ENCODE assay signal across 2 cellular contexts in the genomic region with DNA sequence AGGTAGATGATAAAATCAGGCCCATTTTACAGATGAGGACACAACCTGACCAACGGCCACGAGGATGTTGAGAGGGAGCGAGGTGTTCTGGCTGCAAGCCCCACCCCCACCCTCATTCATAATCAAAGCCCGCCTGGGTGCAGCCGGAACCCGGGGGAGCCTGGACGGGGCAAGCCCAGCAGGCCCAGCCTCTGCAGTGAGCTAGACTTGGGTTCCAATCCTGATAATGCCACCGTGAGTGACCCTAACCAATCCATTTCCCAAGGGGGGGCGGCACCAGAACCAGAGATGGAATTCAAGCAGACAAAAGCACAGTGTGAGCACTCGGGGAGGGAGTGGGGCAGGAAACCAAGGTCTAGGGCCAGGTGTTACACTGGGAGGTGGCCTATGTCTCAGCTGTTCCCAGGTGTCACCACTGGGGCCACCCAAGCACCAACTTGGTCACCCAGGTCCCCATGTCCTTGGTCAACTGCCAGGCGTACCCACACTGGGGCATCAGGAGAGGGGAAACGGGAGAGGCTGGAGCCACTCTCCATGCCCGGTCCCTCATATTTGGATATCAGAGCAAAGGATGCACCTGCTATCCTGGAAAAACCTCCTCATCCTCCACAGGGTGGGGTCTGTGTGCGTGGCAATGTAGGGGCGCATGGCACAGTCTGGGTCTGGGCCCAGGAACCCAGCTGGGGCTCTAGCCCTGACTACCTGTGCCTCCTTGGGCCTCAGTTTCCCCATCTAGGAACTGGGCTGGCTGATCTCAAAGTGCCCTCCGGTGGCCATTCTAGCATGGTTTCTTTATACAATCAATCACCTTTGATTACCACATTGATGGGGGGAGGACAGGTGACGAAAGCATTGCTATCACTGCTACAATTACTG.
TF ChIP-seq lines count a peak whose summit lies in the region.

No MANE protein-coding gene starts in this region.

TF ChIP-seq in A549, 52 proteins besides CTCF, POLR2A, EP300 and RAD21:
- TF ChIP-seq, protein P1, sequence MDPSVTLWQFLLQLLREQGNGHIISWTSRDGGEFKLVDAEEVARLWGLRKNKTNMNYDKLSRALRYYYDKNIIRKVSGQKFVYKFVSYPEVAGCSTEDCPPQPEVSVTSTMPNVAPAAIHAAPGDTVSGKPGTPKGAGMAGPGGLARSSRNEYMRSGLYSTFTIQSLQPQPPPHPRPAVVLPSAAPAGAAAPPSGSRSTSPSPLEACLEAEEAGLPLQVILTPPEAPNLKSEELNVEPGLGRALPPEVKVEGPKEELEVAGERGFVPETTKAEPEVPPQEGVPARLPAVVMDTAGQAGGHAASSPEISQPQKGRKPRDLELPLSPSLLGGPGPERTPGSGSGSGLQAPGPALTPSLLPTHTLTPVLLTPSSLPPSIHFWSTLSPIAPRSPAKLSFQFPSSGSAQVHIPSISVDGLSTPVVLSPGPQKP (IDR thresholded peaks at IDR 0.05; ENCODE audit: low read depth, low read length): no peak
- TF ChIP-seq CEBPB (IDR thresholded peaks at IDR 0.05) (no peak), RCOR1 (IDR thresholded peaks at IDR 0.05; ENCODE audit: low read depth, low read length) (no peak), NPAS2 (CRISPR knock-in tag; IDR thresholded peaks at IDR 0.05; ENCODE audit: borderline replicate concordance) (no peak), MAZ (IDR thresholded peaks at IDR 0.05; ENCODE audit: borderline replicate concordance, low read depth, low read length) (no peak), HEYL (CRISPR knock-in tag; IDR thresholded peaks at IDR 0.05) (no peak), NFE2L2 (conservative IDR thresholded peaks at IDR 0.05; ENCODE audit: low read length) (no peak), ZSCAN20 (CRISPR knock-in tag; IDR thresholded peaks at IDR 0.05) (no peak), CHD2 (IDR thresholded peaks at IDR 0.05; ENCODE audit: low read length, partially characterized antibody) (no peak), RNF2 (IDR thresholded peaks at IDR 0.05; ENCODE audit: borderline replicate concordance, low read depth) (no peak), PHF8 (IDR thresholded peaks at IDR 0.05; ENCODE audit: borderline replicate concordance, low read depth) (no peak), BCL3 (IDR thresholded peaks at IDR 0.05) (no peak), ZNF302 (CRISPR knock-in tag; IDR thresholded peaks at IDR 0.05) (no peak), TFCP2L1 (CRISPR knock-in tag; IDR thresholded peaks at IDR 0.05) (no peak), TP53 (CRISPR knock-in tag; IDR thresholded peaks at IDR 0.05) (no peak), CBX2 (IDR thresholded peaks at IDR 0.05; ENCODE audit: borderline replicate concordance, low read depth) (no peak), GATA3 (IDR thresholded peaks at IDR 0.05; ENCODE audit: borderline replicate concordance) (no peak)

TF ChIP-seq in HepG2, 621 proteins besides CTCF, POLR2A, EP300 and RAD21 (continued from another document):
- TF ChIP-seq PRDM10 (CRISPR knock-in tag; IDR thresholded peaks at IDR 0.05; ENCODE audit: low read depth) (no peak), ZBTB10 (CRISPR knock-in tag; IDR thresholded peaks at IDR 0.05; ENCODE audit: borderline replicate concordance) (no peak), ATF7-NPFF (CRISPR knock-in tag; IDR thresholded peaks at IDR 0.05; ENCODE audit: low read depth) (no peak), ZNF879 (CRISPR knock-in tag; IDR thresholded peaks at IDR 0.05) (no peak), STAG1 (CRISPR knock-in tag; IDR thresholded peaks at IDR 0.05) (peak; percentile 62), ZFP90 (CRISPR knock-in tag; IDR thresholded peaks at IDR 0.05; ENCODE audit: borderline replicate concordance) (no peak), YY1 (IDR thresholded peaks at IDR 0.05; ENCODE audit: insufficient read depth, insufficient replicate concordance, low read depth, low read length) (no peak), SETDB1 (CRISPR knock-in tag; IDR thresholded peaks at IDR 0.05; ENCODE audit: borderline replicate concordance) (no peak), TERF1 (CRISPR knock-in tag; IDR thresholded peaks at IDR 0.05) (no peak), CAMTA2 (CRISPR knock-in tag; IDR thresholded peaks at IDR 0.05; ENCODE audit: borderline replicate concordance) (no peak), PHF20 (CRISPR knock-in tag; IDR thresholded peaks at IDR 0.05) (no peak), NBN (conservative IDR thresholded peaks at IDR 0.05) (no peak), ZMYM3 (CRISPR knock-in tag; IDR thresholded peaks at IDR 0.05) (no peak), ZNF101 (CRISPR knock-in tag; IDR thresholded peaks at IDR 0.05; ENCODE audit: borderline replicate concordance, low read depth) (no peak), ZNF629 (CRISPR knock-in tag; conservative IDR thresholded peaks at IDR 0.05) (peak; percentile 79), KDM5B (CRISPR knock-in tag; IDR thresholded peaks at IDR 0.05; ENCODE audit: borderline replicate concordance) (no peak), ZNF256 (CRISPR knock-in tag; conservative IDR thresholded peaks at IDR 0.05) (no peak), ZC3H13 (CRISPR knock-in tag; IDR thresholded peaks at IDR 0.05) (0 out of 2 replicates have a peak, but pooled peaks have one; percentile 34)
- TF ChIP-seq, protein P2, sequence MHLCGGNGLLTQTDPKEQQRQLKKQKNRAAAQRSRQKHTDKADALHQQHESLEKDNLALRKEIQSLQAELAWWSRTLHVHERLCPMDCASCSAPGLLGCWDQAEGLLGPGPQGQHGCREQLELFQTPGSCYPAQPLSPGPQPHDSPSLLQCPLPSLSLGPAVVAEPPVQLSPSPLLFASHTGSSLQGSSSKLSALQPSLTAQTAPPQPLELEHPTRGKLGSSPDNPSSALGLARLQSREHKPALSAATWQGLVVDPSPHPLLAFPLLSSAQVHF (CRISPR knock-in tag; IDR thresholded peaks at IDR 0.05): no peak
- TF ChIP-seq, protein P3, sequence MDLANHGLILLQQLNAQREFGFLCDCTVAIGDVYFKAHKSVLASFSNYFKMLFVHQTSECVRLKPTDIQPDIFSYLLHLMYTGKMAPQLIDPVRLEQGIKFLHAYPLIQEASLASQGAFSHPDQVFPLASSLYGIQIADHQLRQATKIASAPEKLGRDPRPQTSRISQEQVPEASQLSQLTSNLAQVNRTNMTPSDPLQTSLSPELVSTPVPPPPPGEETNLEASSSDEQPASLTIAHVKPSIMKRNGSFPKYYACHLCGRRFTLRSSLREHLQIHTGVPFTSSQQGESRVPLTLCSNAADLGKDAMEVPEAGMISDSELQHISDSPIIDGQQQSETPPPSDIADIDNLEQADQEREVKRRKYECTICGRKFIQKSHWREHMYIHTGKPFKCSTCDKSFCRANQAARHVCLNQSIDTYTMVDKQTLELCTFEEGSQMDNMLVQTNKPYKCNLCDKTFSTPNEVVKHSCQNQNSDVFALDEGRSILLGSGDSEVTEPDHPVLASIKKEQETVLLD (CRISPR knock-in tag; IDR thresholded peaks at IDR 0.05; ENCODE audit: low read depth): no peak
